ENCODE assay signal across 1 cellular context in the genomic region with DNA sequence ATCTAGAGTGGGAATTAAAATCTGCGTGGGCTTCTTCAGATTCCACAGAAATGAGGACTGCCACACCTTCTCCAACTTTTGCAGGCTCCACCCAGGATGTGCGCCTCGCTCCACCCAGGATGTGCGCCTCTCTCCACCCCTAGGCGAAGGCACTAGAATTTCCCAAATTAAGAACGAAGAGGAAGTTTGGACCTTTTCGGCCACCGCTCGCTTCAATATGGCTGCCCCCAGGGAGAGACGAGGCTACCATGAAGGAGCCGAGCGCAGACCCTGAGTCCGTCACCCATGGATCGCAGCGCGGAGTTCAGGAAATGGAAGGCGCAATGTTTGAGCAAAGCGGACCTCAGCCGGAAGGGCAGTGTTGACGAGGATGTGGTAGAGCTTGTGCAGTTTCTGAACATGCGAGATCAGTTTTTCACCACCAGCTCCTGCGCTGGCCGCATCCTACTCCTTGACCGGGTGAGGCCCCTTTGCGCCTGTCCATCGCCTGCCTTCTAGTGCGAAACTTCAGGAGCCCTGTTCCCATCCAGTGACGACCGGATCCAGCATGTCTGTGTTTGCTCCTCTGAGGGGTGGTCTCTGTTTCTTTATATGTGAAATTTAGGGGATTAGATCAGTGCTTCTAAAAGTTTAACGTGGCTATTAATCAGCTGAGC.
A peak's percentile ranks its signal among the peaks of the same experiment; 100 is the strongest.
TF ChIP-seq lines count a peak whose summit lies in the region.

A gene with protein sequence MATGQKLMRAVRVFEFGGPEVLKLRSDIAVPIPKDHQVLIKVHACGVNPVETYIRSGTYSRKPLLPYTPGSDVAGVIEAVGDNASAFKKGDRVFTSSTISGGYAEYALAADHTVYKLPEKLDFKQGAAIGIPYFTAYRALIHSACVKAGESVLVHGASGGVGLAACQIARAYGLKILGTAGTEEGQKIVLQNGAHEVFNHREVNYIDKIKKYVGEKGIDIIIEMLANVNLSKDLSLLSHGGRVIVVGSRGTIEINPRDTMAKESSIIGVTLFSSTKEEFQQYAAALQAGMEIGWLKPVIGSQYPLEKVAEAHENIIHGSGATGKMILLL (minus strand): TSS at position 91 of the 656 bp plus-strand sequence. CDS start 8,229 bp downstream, outside the sequence.
A gene with protein sequence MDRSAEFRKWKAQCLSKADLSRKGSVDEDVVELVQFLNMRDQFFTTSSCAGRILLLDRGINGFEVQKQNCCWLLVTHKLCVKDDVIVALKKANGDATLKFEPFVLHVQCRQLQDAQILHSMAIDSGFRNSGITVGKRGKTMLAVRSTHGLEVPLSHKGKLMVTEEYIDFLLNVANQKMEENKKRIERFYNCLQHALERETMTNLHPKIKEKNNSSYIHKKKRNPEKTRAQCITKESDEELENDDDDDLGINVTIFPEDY (plus strand): TSS at position 193 of the 656 bp plus-strand sequence. CDS start 93 bp downstream, at position 286.

TF ChIP-seq in GM12878, 131 proteins besides CTCF, POLR2A, EP300 and RAD21 (continued from another document and continues in another):
- TF ChIP-seq, protein P1, sequence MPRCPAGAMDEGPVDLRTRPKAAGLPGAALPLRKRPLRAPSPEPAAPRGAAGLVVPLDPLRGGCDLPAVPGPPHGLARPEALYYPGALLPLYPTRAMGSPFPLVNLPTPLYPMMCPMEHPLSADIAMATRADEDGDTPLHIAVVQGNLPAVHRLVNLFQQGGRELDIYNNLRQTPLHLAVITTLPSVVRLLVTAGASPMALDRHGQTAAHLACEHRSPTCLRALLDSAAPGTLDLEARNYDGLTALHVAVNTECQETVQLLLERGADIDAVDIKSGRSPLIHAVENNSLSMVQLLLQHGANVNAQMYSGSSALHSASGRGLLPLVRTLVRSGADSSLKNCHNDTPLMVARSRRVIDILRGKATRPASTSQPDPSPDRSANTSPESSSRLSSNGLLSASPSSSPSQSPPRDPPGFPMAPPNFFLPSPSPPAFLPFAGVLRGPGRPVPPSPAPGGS (IDR thresholded peaks at IDR 0.05; ENCODE audit: borderline replicate concordance, insufficient read depth, low read depth, low read length, poor library complexity, severe bottlenecking): no peak
- TF ChIP-seq ZNF622 (IDR thresholded peaks at IDR 0.05) (no peak), TAF1 (IDR thresholded peaks at IDR 0.05; ENCODE audit: borderline replicate concordance, low read depth, low read length) (peak; percentile 82; the same call in 1 of the 2 replicates), ZSCAN29 (IDR thresholded peaks at IDR 0.05) (no peak), FOXM1 (IDR thresholded peaks at IDR 0.05; ENCODE audit: low read depth, low read length) (peak; percentile 73), ATF3 (IDR thresholded peaks at IDR 0.05; ENCODE audit: borderline replicate concordance, extremely low read depth, low read depth, low read length) (no peak), NR2F1 (conservative IDR thresholded peaks at IDR 0.05) (no peak), SUZ12 (IDR thresholded peaks at IDR 0.05; ENCODE audit: unreplicated experiment) (no peak), SP1 (IDR thresholded peaks at IDR 0.05; ENCODE audit: low read depth, low read length) (no peak), TCF12 (IDR thresholded peaks at IDR 0.05; ENCODE audit: low read depth, low read length) (no peak), DPF2 (IDR thresholded peaks at IDR 0.05) (peak; percentile 32; the same call in 1 of the 2 replicates), BACH1 (IDR thresholded peaks at IDR 0.05; ENCODE audit: borderline replicate concordance) (no peak), BCL11A (IDR thresholded peaks at IDR 0.05; ENCODE audit: low read depth, low read length) (no peak), TCF7 (IDR thresholded peaks at IDR 0.05; ENCODE audit: borderline replicate concordance) (no peak), IKZF1 (conservative IDR thresholded peaks at IDR 0.05) (peak; percentile 94), NKRF (conservative IDR thresholded peaks at IDR 0.05) (no peak; the same call in none of the 2 replicates), ZNF217 (IDR thresholded peaks at IDR 0.05) (no peak), TARDBP (IDR thresholded peaks at IDR 0.05; ENCODE audit: borderline replicate concordance) (0 out of 2 replicates have a peak, but pooled peaks have one; percentile 21), SMAD5 (IDR thresholded peaks at IDR 0.05; ENCODE audit: low read depth) (0 out of 2 replicates have a peak, but pooled peaks have one; percentile 69), RCOR1 (conservative IDR thresholded peaks at IDR 0.05; ENCODE audit: low read depth, low read length) (peak; percentile 43; the same call in 1 of the 2 replicates), SIN3A (IDR thresholded peaks at IDR 0.05; ENCODE audit: low read depth, low read length) (peak; percentile 68; the same call in 1 of the 2 replicates), GATAD2B (conservative IDR thresholded peaks at IDR 0.05; ENCODE audit: low read depth) (peak; percentile 63), WRNIP1 (IDR thresholded peaks at IDR 0.05; ENCODE audit: borderline replicate concordance, low read depth, low read length) (no peak), CHD1 (IDR thresholded peaks at IDR 0.05; ENCODE audit: low read depth, low read length) (no peak), KLF5 (IDR thresholded peaks at IDR 0.05; ENCODE audit: partially characterized antibody) (no peak), HCFC1 (IDR thresholded peaks at IDR 0.05; ENCODE audit: low read length) (peak; percentile 85), NR2C1 (IDR thresholded peaks at IDR 0.05) (peak; percentile 74), SIX5 (IDR thresholded peaks at IDR 0.05; ENCODE audit: low read depth, low read length, severe bottlenecking) (peak; percentile 73), ZNF384 (IDR thresholded peaks at IDR 0.05; ENCODE audit: borderline replicate concordance, low read depth, low read length) (no peak), SMARCA5 (IDR thresholded peaks at IDR 0.05) (0 out of 2 replicates have a peak, but pooled peaks have one; percentile 20), SMAD1 (IDR thresholded peaks at IDR 0.05; ENCODE audit: low read depth, partially characterized antibody) (no peak), MEF2B (IDR thresholded peaks at IDR 0.05; ENCODE audit: partially characterized antibody, poor library complexity, severe bottlenecking) (peak; percentile 59), ATF7 (IDR thresholded peaks at IDR 0.05; ENCODE audit: low read depth) (peak; percentile 52; the same call in 1 of the 2 replicates), HSF1 (IDR thresholded peaks at IDR 0.05; ENCODE audit: low read depth, low read length) (peak; percentile 74; the same call in 1 of the 2 replicates), PAX8 (IDR thresholded peaks at IDR 0.05) (0 out of 2 replicates have a peak, but pooled peaks have one; percentile 18), CREM (IDR thresholded peaks at IDR 0.05; ENCODE audit: low read depth) (peak; percentile 77; the same call in 1 of the 2 replicates), ZNF24 (IDR thresholded peaks at IDR 0.05) (peak; percentile 71), NFXL1 (IDR thresholded peaks at IDR 0.05; ENCODE audit: borderline replicate concordance) (no peak), SMC3 (IDR thresholded peaks at IDR 0.05; ENCODE audit: borderline replicate concordance, low read length) (no peak), ZZZ3 (IDR thresholded peaks at IDR 0.05; ENCODE audit: control insufficient read depth, insufficient read length, low read depth) (no peak)
- TF ChIP-seq, protein P2, sequence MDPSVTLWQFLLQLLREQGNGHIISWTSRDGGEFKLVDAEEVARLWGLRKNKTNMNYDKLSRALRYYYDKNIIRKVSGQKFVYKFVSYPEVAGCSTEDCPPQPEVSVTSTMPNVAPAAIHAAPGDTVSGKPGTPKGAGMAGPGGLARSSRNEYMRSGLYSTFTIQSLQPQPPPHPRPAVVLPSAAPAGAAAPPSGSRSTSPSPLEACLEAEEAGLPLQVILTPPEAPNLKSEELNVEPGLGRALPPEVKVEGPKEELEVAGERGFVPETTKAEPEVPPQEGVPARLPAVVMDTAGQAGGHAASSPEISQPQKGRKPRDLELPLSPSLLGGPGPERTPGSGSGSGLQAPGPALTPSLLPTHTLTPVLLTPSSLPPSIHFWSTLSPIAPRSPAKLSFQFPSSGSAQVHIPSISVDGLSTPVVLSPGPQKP (IDR thresholded peaks at IDR 0.05; ENCODE audit: low read depth, low read length): no peak
- TF ChIP-seq, protein P3, sequence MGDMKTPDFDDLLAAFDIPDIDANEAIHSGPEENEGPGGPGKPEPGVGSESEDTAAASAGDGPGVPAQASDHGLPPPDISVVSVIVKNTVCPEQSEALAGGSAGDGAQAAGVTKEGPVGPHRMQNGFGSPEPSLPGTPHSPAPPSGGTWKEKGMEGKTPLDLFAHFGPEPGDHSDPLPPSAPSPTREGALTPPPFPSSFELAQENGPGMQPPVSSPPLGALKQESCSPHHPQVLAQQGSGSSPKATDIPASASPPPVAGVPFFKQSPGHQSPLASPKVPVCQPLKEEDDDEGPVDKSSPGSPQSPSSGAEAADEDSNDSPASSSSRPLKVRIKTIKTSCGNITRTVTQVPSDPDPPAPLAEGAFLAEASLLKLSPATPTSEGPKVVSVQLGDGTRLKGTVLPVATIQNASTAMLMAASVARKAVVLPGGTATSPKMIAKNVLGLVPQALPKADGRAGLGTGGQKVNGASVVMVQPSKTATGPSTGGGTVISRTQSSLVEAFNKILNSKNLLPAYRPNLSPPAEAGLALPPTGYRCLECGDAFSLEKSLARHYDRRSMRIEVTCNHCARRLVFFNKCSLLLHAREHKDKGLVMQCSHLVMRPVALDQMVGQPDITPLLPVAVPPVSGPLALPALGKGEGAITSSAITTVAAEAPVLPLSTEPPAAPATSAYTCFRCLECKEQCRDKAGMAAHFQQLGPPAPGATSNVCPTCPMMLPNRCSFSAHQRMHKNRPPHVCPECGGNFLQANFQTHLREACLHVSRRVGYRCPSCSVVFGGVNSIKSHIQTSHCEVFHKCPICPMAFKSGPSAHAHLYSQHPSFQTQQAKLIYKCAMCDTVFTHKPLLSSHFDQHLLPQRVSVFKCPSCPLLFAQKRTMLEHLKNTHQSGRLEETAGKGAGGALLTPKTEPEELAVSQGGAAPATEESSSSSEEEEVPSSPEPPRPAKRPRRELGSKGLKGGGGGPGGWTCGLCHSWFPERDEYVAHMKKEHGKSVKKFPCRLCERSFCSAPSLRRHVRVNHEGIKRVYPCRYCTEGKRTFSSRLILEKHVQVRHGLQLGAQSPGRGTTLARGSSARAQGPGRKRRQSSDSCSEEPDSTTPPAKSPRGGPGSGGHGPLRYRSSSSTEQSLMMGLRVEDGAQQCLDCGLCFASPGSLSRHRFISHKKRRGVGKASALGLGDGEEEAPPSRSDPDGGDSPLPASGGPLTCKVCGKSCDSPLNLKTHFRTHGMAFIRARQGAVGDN (IDR thresholded peaks at IDR 0.05): no peak; the same call in 1 of the 2 replicates
- TF ChIP-seq, protein P4, sequence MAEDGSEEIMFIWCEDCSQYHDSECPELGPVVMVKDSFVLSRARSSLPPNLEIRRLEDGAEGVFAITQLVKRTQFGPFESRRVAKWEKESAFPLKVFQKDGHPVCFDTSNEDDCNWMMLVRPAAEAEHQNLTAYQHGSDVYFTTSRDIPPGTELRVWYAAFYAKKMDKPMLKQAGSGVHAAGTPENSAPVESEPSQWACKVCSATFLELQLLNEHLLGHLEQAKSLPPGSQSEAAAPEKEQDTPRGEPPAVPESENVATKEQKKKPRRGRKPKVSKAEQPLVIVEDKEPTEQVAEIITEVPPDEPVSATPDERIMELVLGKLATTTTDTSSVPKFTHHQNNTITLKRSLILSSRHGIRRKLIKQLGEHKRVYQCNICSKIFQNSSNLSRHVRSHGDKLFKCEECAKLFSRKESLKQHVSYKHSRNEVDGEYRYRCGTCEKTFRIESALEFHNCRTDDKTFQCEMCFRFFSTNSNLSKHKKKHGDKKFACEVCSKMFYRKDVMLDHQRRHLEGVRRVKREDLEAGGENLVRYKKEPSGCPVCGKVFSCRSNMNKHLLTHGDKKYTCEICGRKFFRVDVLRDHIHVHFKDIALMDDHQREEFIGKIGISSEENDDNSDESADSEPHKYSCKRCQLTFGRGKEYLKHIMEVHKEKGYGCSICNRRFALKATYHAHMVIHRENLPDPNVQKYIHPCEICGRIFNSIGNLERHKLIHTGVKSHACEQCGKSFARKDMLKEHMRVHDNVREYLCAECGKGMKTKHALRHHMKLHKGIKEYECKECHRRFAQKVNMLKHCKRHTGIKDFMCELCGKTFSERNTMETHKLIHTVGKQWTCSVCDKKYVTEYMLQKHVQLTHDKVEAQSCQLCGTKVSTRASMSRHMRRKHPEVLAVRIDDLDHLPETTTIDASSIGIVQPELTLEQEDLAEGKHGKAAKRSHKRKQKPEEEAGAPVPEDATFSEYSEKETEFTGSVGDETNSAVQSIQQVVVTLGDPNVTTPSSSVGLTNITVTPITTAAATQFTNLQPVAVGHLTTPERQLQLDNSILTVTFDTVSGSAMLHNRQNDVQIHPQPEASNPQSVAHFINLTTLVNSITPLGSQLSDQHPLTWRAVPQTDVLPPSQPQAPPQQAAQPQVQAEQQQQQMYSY (CRISPR knock-in tag; IDR thresholded peaks at IDR 0.05): no peak
- TF ChIP-seq, protein P5, sequence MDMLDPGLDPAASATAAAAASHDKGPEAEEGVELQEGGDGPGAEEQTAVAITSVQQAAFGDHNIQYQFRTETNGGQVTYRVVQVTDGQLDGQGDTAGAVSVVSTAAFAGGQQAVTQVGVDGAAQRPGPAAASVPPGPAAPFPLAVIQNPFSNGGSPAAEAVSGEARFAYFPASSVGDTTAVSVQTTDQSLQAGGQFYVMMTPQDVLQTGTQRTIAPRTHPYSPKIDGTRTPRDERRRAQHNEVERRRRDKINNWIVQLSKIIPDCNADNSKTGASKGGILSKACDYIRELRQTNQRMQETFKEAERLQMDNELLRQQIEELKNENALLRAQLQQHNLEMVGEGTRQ (IDR thresholded peaks at IDR 0.05; ENCODE audit: borderline replicate concordance, low read depth, low read length): no peak
